ENCODE assay signal across 1 cellular context in the genomic region with DNA sequence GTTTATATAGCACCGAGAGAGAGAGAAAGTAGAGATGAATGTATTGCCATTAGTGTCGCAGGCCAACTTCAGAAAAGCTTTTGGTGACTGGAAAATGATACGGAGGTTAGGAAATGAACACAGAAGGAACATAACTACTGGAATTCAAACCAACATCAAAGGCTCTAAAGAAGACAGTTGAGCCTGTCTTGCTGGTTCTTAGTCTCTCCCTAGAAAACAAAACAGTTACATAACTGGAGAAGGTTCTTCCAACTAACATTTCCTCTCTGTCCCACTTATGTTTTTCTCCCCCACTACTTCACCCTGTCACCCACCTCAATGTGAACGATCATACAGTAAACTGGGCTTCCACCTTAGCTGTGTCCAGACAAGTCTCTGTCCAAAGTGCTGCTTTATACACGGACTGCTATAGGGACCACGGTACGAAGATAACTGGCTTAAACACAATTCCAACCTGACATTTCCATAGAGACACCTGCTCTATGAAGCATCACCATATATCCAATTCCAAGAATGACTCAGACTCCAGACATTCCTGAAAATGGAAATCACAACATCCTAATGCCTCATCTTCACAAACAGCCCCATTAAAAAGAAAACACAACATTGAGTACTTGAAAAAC.
TF ChIP-seq lines count a peak whose summit lies in the region.

No MANE protein-coding gene starts in this region.

TF ChIP-seq in HCT116, 20 proteins besides CTCF, POLR2A, EP300 and RAD21 (continued from another document):
- TF ChIP-seq CBX3 (IDR thresholded peaks at IDR 0.05; ENCODE audit: low read depth) (no peak), TCF7L2 (IDR thresholded peaks at IDR 0.05; ENCODE audit: borderline replicate concordance, extremely low read depth, insufficient read depth, insufficient read length) (no peak), JUND (IDR thresholded peaks at IDR 0.05) (no peak), SIN3A (IDR thresholded peaks at IDR 0.05; ENCODE audit: low read depth) (no peak), ZFX (IDR thresholded peaks at IDR 0.05) (no peak), CEBPB (IDR thresholded peaks at IDR 0.05; ENCODE audit: low read depth) (no peak), FOSL1 (IDR thresholded peaks at IDR 0.05; ENCODE audit: low read depth) (no peak), EGR1 (IDR thresholded peaks at IDR 0.05; ENCODE audit: low read depth) (no peak), YY1 (IDR thresholded peaks at IDR 0.05; ENCODE audit: extremely low read depth, insufficient replicate concordance, low read depth, low read length) (no peak)
- TF ChIP-seq, protein P1, sequence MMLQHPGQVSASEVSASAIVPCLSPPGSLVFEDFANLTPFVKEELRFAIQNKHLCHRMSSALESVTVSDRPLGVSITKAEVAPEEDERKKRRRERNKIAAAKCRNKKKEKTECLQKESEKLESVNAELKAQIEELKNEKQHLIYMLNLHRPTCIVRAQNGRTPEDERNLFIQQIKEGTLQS (IDR thresholded peaks at IDR 0.05): no peak
- TF ChIP-seq, protein P2, sequence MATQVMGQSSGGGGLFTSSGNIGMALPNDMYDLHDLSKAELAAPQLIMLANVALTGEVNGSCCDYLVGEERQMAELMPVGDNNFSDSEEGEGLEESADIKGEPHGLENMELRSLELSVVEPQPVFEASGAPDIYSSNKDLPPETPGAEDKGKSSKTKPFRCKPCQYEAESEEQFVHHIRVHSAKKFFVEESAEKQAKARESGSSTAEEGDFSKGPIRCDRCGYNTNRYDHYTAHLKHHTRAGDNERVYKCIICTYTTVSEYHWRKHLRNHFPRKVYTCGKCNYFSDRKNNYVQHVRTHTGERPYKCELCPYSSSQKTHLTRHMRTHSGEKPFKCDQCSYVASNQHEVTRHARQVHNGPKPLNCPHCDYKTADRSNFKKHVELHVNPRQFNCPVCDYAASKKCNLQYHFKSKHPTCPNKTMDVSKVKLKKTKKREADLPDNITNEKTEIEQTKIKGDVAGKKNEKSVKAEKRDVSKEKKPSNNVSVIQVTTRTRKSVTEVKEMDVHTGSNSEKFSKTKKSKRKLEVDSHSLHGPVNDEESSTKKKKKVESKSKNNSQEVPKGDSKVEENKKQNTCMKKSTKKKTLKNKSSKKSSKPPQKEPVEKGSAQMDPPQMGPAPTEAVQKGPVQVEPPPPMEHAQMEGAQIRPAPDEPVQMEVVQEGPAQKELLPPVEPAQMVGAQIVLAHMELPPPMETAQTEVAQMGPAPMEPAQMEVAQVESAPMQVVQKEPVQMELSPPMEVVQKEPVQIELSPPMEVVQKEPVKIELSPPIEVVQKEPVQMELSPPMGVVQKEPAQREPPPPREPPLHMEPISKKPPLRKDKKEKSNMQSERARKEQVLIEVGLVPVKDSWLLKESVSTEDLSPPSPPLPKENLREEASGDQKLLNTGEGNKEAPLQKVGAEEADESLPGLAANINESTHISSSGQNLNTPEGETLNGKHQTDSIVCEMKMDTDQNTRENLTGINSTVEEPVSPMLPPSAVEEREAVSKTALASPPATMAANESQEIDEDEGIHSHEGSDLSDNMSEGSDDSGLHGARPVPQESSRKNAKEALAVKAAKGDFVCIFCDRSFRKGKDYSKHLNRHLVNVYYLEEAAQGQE (IDR thresholded peaks at IDR 0.05; ENCODE audit: low read depth): no peak; the same call in 1 of the 2 replicates
TF ChIP-seq in HCT116: peak in this region for 0.
